12 cellular contexts compared by ENCODE assay signal in the genomic region with DNA sequence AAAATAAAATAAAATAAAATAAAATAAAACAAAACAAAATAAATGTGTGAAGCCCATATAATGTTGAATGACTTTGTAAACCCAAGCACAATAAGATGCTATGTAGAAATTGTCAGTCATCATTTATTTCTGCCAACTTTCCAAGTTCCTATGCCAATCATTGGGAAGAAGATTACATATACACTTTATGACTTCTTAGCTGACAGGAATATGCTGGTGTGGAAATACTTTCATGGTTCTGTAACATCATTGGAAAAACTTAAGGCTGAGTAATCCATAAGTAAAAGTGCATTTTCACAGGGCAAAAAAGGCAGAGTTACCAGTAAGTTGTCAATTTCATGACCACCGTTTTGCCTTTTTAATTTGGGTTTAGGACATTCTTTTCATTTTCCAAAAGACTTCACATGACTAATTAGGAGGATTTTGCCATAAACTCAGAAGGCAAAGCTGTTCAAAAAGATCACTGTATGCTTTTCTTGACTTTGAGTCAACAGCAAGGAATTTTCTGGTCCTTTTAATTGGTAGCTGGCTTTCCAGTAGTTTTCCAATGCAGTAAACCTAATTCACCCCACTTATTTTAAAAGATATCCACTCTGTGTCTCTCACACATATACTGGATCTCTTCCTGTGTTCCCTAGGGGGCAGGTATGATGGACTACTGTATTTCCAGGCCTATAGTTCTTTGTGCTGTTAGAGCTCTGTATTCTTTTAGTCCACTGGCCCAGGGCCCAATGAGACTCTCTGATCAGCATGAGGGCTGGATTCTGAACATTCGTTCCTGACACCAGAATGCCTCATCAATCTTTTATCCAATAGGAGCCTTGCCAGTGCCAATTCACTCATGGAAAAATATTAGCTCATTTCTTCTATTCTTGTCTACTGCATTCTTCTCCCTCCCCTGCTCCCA. TPM values are rescaled to one million over a fixed set of nuclear protein-coding genes. Genes with fewer than 3 reads are reported as not detected.
A peak's percentile ranks its signal among the peaks of the same experiment; 100 is the strongest.
DNase-seq lines count a peak whose midpoint lies in the region; ATAC-seq, FAIRE-seq and TF ChIP-seq lines count a peak whose summit lies in the region.
"Had no signal": no experiment of that assay in that cellular context is flagged by ENCODE, and none has a peak within 500 bp of the region (broad histone marks: within the 10 kb centered on the region; RNA-seq: fewer than 3 reads in every experiment).

No MANE protein-coding gene starts in this region.

- POLR2A ChIA-PET in CD4-positive, alpha-beta T cell (lab: Charles Lee) = interaction anchor here (1.4 kb wide), 2 partner anchors 69 to 91 kb away, joined by 3 to 5 read pairs; a partner anchor contains a TSS

- 53% methylated on average over 2 of the region's 2 CpGs for WGBS in esophagus muscularis mucosa

- H3K4me1 Mint-ChIP-seq in CD4-positive, alpha-beta T cell (ENCODE audit: low read depth) = peaks cover 34% of the 10 kb centered on the region

- intact Hi-C loops in CD4-positive, alpha-beta T cell (cut with DNase I, micrococcal nuclease) = no loop called here
- intact Hi-C loops in esophagus muscularis mucosa (cut with DNase I) = no loop called here

- CTCF ChIA-PET in CD4-positive, alpha-beta T cell (lab: Charles Lee) = interaction anchor here (0.6 to 0.9 kb wide), 2 partner anchors 123 to 1481 kb away, joined by 3 to 4 read pairs; no protein-coding TSS in a partner anchor

- no peaks in the 10 kb centered on the region for H3K36me3 Mint-ChIP-seq in CD4-positive, alpha-beta T cell (ENCODE audit: low read depth)

- no peak for TF ChIP-seq EP300 in esophagus muscularis mucosa (IDR thresholded peaks at IDR 0.05)

- H3K9me3 Mint-ChIP-seq in CD4-positive, alpha-beta T cell = no peaks in the 10 kb centered on the region

- peak overlapping the region; percentile 61 for H3K27ac Mint-ChIP-seq in CD4-positive, alpha-beta T cell

- TF ChIP-seq CTCF in CD4-positive, alpha-beta T cell (IDR thresholded peaks at IDR 0.05) = no peak
- no peak for TF ChIP-seq CTCF in esophagus muscularis mucosa (IDR thresholded peaks at IDR 0.05)

- no peak for FAIRE-seq in GM19239 (lab: Jason Lieb, UNC)
- FAIRE-seq: keratinocyte had no signal

- TF ChIP-seq POLR2A in esophagus muscularis mucosa (IDR thresholded peaks at IDR 0.05; ENCODE audit: low read depth) = no peak

- no peaks in the 10 kb centered on the region for H3K27me3 ChIP-seq in CD4-positive, alpha-beta T cell (ENCODE audit: control insufficient read depth, insufficient read depth, low read length)
- no peaks in the 10 kb centered on the region for H3K27me3 ChIP-seq in esophagus muscularis mucosa

- no peaks in the 10 kb centered on the region for H3K9me3 ChIP-seq in CD4-positive, alpha-beta T cell (ENCODE audit: control insufficient read depth, low read length)
- H3K9me3 ChIP-seq in esophagus muscularis mucosa = no peaks in the 10 kb centered on the region

- H3K36me3 ChIP-seq in esophagus muscularis mucosa = no peaks in the 10 kb centered on the region

- no peak for DNase-seq in CD4-positive, alpha-beta T cell
- DNase-seq in NCI-H446 (lab: John Stamatoyannopoulos, UW) (peak; percentile 86 to 87), esophagus muscularis mucosa (ENCODE audit: extremely low spot score) (no peak), renal cortical epithelial cell (ENCODE audit: low read depth) (peak; percentile 51), GM19239 (ENCODE audit: insufficient read length, low spot score) (no peak), NK-92 (lab: John Stamatoyannopoulos, UW; ENCODE audit: unreplicated experiment) (no peak)
- DNase-seq in stimulated activated CD4-positive, alpha-beta T cell treated with anti-CD3 and anti-CD28 coated beads, Interleukin-15, amount 100 ng/mL, for 24 hours = no peak
- DNase-seq: activated CD4-positive, CD25-positive, alpha-beta regulatory T cell treated with anti-CD3 and anti-CD28 coated beads, Interleukin-2, amount 50 U/mL, for 72 hours; DMS79 treated with DMSO at 0.1 percent for 48 hours; NCI-H2171 treated with DMSO at 0.1 percent for 48 hours had no signal

- ATAC-seq in CD4-positive, alpha-beta T cell (ENCODE audit: poor library complexity) = no peak
- no peak for ATAC-seq in GM21381 (IDR thresholded peaks at IDR 0.05; ENCODE audit: unreplicated experiment)

- no peak overlapping the region for H3K4me3 ChIP-seq in esophagus muscularis mucosa

- H3K27ac ChIP-seq in CD4-positive, alpha-beta T cell (ENCODE audit: low read depth, low read length) = no peak overlapping the region
- H3K27ac ChIP-seq in esophagus muscularis mucosa (replicated peaks in 1 of 4) = peak overlapping the region; percentile 44 to 70 (median 58)

- H3K27me3 Mint-ChIP-seq in CD4-positive, alpha-beta T cell = no peaks in the 10 kb centered on the region

- peak overlapping the region; percentile 54 for H3K4me3 Mint-ChIP-seq in CD4-positive, alpha-beta T cell

- H3K4me1 ChIP-seq in esophagus muscularis mucosa = peaks cover 6 to 36% (median 24%) of the 10 kb centered on the region in 4 donors

RNA-seq across cellular contexts. Expression of a gene that starts 26.2 kb away (rescaled TPM):
- not detected for total RNA-seq in CD4-positive, alpha-beta T cell
- 1 to 10 TPM; 2.3 to 3.0 (median 2.7) TPM for total RNA-seq in esophagus muscularis mucosa
- not detected in 2 replicates for total RNA-seq in renal cortical epithelial cell

RNA-seq across cellular contexts. Expression of a gene that starts 54.4 kb away (rescaled TPM):
- total RNA-seq in CD4-positive, alpha-beta T cell = 1 to 10 TPM; 2.5 to 3.9 TPM
- total RNA-seq in esophagus muscularis mucosa = 10 to 100 TPM; 39.6 to 56.2 (median 43.7) TPM
- 9.0 and 22.4 TPM in 2 replicates for total RNA-seq in renal cortical epithelial cell

Comparison
In these comparisons a context has a peak if more than half of its experiments do, and no peak if none do; other contexts are left out.
1. DNase-seq: peak in NCI-H446 (2 of 2) and renal cortical epithelial cell (single experiment); none in CD4-positive, alpha-beta T cell (0 of 10), esophagus muscularis mucosa (single experiment), GM19239 (single experiment), stimulated activated CD4-positive, alpha-beta T cell treated with anti-CD3 and anti-CD28 coated beads, Interleukin-15, amount 100 ng/mL, for 24 hours (single experiment) and NK-92 (single experiment).